ENCODE assay signal across 31 cellular contexts in the genomic region with DNA sequence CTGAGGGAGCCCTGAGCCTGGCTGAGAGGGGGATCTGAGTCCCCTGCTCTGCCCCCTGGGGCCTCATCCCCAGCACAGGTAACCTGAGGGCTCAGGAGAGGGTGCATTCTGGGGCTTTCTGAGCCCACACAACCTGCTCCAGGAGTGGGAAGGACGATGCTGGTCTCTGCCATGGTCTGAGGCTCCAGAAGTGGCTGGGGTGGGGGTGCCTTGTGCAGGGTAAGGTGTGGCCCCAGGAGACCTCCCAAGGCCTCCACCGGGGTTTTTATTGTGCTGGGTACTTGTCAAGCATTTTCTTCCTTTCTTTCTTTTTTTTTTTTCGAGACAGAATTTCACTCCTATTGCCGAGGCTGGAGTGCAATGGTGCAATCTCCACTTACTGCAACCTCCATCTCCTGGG. TPM values are rescaled to one million over a fixed set of nuclear protein-coding genes. Genes with fewer than 3 reads are reported as not detected.
DNase-seq lines count a peak whose midpoint lies in the region; ATAC-seq, FAIRE-seq and TF ChIP-seq lines count a peak whose summit lies in the region.
"Had no signal": no experiment of that assay in that cellular context is flagged by ENCODE, and none has a peak within 500 bp of the region (broad histone marks: within the 10 kb centered on the region; RNA-seq: fewer than 3 reads in every experiment).

No MANE protein-coding gene starts in this region.

- peaks cover 18% of the 10 kb centered on the region for H3K4me1 Mint-ChIP-seq in activated T-cell treated with anti-CD3 and anti-CD28 coated beads, Interleukin-2, amount 50 U/mL, for 24 hours (ENCODE audit: low read depth)

- 20% methylated on average over 3 of the region's 4 CpGs for WGBS in K562 (ENCODE audit: insufficient coverage, low coverage, missing lambda C conversion rate)
- 28 to 40% methylated on average over 4 of the region's 4 CpGs for WGBS in pancreas, 2 donors

- in situ Hi-C loops in K562 (cut with MboI), result loop anchor here (25.0 kb wide), 1 partner anchor 1968 kb away; the partner anchor contains the start of genes MON1B and SYCE1L

- TF ChIP-seq CTCF in HEK293 (tag by site-specific recombination; IDR thresholded peaks at IDR 0.05) (no peak), K562 (IDR thresholded peaks at IDR 0.05 in 2 of 3, conservative IDR thresholded peaks at IDR 0.05 in 1 of 3; ENCODE audit: insufficient read depth in 2 of 3, low read depth in 1 of 3, low read length in 3 of 3) (no peak), pancreas (IDR thresholded peaks at IDR 0.05) (no peak)

- CTCF ChIA-PET in HEK293 (lab: Yijun Ruan, JAX), result interaction anchor here (0.7 to 2.0 kb wide), 2 partner anchors 20 to 28 kb away, joined by 3 to 10 read pairs; no protein-coding TSS in a partner anchor
- CTCF ChIA-PET in K562 (lab: Yijun Ruan, JAX; ENCODE audit: low intra/inter-chr PET ratio), result no interaction called here

- no peak overlapping the region for H3K27ac Mint-ChIP-seq in activated T-cell treated with anti-CD3 and anti-CD28 coated beads, Interleukin-2, amount 50 U/mL, for 24 hours
- H3K27ac Mint-ChIP-seq: mesothelial cell of epicardium had no signal

- no peaks in the 10 kb centered on the region for H3K9me1 ChIP-seq in K562 (ENCODE audit: control insufficient read depth, insufficient read depth, low read length)

- no TSS peak for BruUV-seq in K562 (replicated peaks; lab: Mats Ljungman, UMichigan)

- H3K9me3 ChIP-seq in HEK293 (ENCODE audit: control insufficient read depth, insufficient read depth, low read depth, low read length), result no peaks in the 10 kb centered on the region
- H3K9me3 ChIP-seq in K562 (replicated peaks; ENCODE audit: control insufficient read depth, insufficient read depth, low read depth, low read length), result no peaks in the 10 kb centered on the region
- no peaks in the 10 kb centered on the region for H3K9me3 ChIP-seq in pancreas
- H3K9me3 ChIP-seq: A549, breast epithelium, Caco-2, colonic mucosa, left lung, stomach, tibial nerve had no signal

- TF ChIP-seq RAD21 in K562 (CRISPR knock-in tag; conservative IDR thresholded peaks at IDR 0.05 in 1 of 2, IDR thresholded peaks at IDR 0.05 in 1 of 2), result no peak

- H3K4me3 ChIP-seq in HEK293 (ENCODE audit: low read depth, low read length) (no peak overlapping the region), K562 (no peak overlapping the region), pancreas (peak overlapping the region; percentile 11 to 60 (median 46))
- H3K4me3 ChIP-seq: A549, breast epithelium, colonic mucosa, left lung, stomach, tibial nerve had no signal

- no peaks in the 10 kb centered on the region for H3K27me3 Mint-ChIP-seq in activated T-cell treated with anti-CD3 and anti-CD28 coated beads, Interleukin-2, amount 50 U/mL, for 24 hours
- H3K27me3 Mint-ChIP-seq: natural killer cell treated with Interleukin-12 subunit alpha and Interleukin-12 subunit beta and Interleukin-15 and Interleukin-18, amount 100 ng/mL, for 72 hours; T-cell had no signal

- H3K27me3 ChIP-seq in K562 (ENCODE audit: control insufficient read depth in 2 of 2, insufficient read depth in 2 of 2, low read length in 2 of 2) (peaks cover 2 to 5% of the 10 kb centered on the region in 2 experiments; a peak in 3 of 5 replicates), pancreas (no peaks in the 10 kb centered on the region)
- H3K27me3 ChIP-seq: breast epithelium, colonic mucosa, left lung had no signal

- no peaks in the 10 kb centered on the region for H4K20me1 ChIP-seq in K562 (replicated peaks; ENCODE audit: control insufficient read depth, insufficient read depth, low read length)

- TF ChIP-seq EP300 in K562 (IDR thresholded peaks at IDR 0.05; ENCODE audit: low read length), result no peak

- no peak overlapping the region for H3K4me2 ChIP-seq in K562 (ENCODE audit: insufficient read depth, low read length)
- H3K4me2 ChIP-seq: A549 had no signal

- no peaks in the 10 kb centered on the region for H3K79me2 ChIP-seq in K562 (ENCODE audit: control insufficient read depth, insufficient read depth, low read length)

- no peak for FAIRE-seq in K562 (lab: Jason Lieb, UNC)
- FAIRE-seq in pancreas (lab: Jason Lieb, UNC), result no peak
- FAIRE-seq: A549, HTR-8/SVneo had no signal

- DNase-seq in activated T-cell treated with anti-CD3 and anti-CD28 coated beads, Interleukin-2, amount 50 U/mL, for 24 hours, result no peak
- DNase-seq in activated T-cell treated with anti-CD3 and anti-CD28 coated beads for 4 hours, result no peak
- DNase-seq in K562 (ENCODE audit: extremely low read depth in 1 of 4, low spot score in 3 of 4), result no peak
- DNase-seq in pancreas, result no peak
- DNase-seq in posterior vena cava (ENCODE audit: low spot score), result no peak
- DNase-seq in DMS114 treated with DMSO at 0.1 percent for 48 hours (lab: John Stamatoyannopoulos, UW; ENCODE audit: unreplicated experiment), result no peak
- DNase-seq in NCI-H128 (lab: John Stamatoyannopoulos, UW; ENCODE audit: unreplicated experiment), result no peak
- DNase-seq: activated CD8-positive, alpha-beta memory T cell treated with anti-CD3 and anti-CD28 coated beads, Interleukin-2, amount 50 U/mL, for 4 hours; activated effector memory CD4-positive, alpha-beta T cell treated with anti-CD3 and anti-CD28 coated beads, Interleukin-2, amount 50 U/mL, for 16 hours; Caco-2; colonic mucosa; foreskin keratinocyte; GOT3; left lung; NCI-H1694; NCI-H2171; NCI-H510A treated with DMSO at 0.1 percent for 48 hours; NK-92 treated with Interleukin-12 subunit alpha and Interleukin-12 subunit beta, amount 100 ng/mL, for 24 hours; stomach; T-cell had no signal

- no peak overlapping the region for H3K9ac ChIP-seq in K562 (ENCODE audit: insufficient read depth in 1 of 2, low read depth in 2 of 2, low read length in 2 of 2)

- H3K36me3 ChIP-seq in HEK293 (ENCODE audit: control insufficient read depth in 2 of 2, insufficient read depth in 1 of 2, low read length in 2 of 2) (no peaks in the 10 kb centered on the region), K562 (ENCODE audit: control insufficient read depth, insufficient read depth, low read length) (no peaks in the 10 kb centered on the region), pancreas (peaks cover 0 to 4% (median 0%) of the 10 kb centered on the region in 3 donors)
- H3K36me3 ChIP-seq: breast epithelium, colonic mucosa, left lung, stomach, tibial nerve had no signal

- peak; percentile 20 for ATAC-seq in K562
- ATAC-seq in pancreas, result peak; percentile 0 to 13 (median 2)
- ATAC-seq: esophagus mucosa, foreskin keratinocyte, left lung, Panc1 had no signal

- H3K4me1 ChIP-seq in HEK293 (ENCODE audit: control insufficient read depth, insufficient read depth, low read length) (no peaks in the 10 kb centered on the region), K562 (replicated peaks in 1 of 2; ENCODE audit: control insufficient read depth in 2 of 2, insufficient read depth in 2 of 2, low read length in 2 of 2) (peaks cover 0 to 11% of the 10 kb centered on the region in 2 experiments; a peak in 1 of 5 replicates), pancreas (peaks cover 4 to 11% (median 11%) of the 10 kb centered on the region in 3 donors)
- H3K4me1 ChIP-seq: A549, breast epithelium, colonic mucosa, foreskin keratinocyte had no signal

- H3K4me3 Mint-ChIP-seq in activated T-cell treated with anti-CD3 and anti-CD28 coated beads, Interleukin-2, amount 50 U/mL, for 24 hours, result peak overlapping the region; percentile 62
- H3K4me3 Mint-ChIP-seq: mesothelial cell of epicardium had no signal

- H2AFZ ChIP-seq in K562 (ENCODE audit: low read depth, low read length), result no peak overlapping the region

- intact Hi-C loops in K562 (cut with micrococcal nuclease), result no loop called here
- intact Hi-C loops in pancreas (cut with DNase I), result no loop called here
- intact Hi-C loops in posterior vena cava (cut with DNase I), result no loop called here

- H3K9me3 Mint-ChIP-seq in activated T-cell treated with anti-CD3 and anti-CD28 coated beads, Interleukin-2, amount 50 U/mL, for 24 hours, result no peaks in the 10 kb centered on the region
- H3K9me3 Mint-ChIP-seq: immature natural killer cell; mesothelial cell of epicardium; natural killer cell treated with Interleukin-12 subunit alpha and Interleukin-12 subunit beta and Interleukin-15 and Interleukin-18, amount 100 ng/mL, for 72 hours; T-cell had no signal

- no peaks in the 10 kb centered on the region for H3K36me3 Mint-ChIP-seq in activated T-cell treated with anti-CD3 and anti-CD28 coated beads, Interleukin-2, amount 50 U/mL, for 24 hours (ENCODE audit: low read depth)
- H3K36me3 Mint-ChIP-seq: immature natural killer cell; mesothelial cell of epicardium; natural killer cell treated with Interleukin-12 subunit alpha and Interleukin-12 subunit beta and Interleukin-15 and Interleukin-18, amount 100 ng/mL, for 72 hours; T-cell had no signal

- H3K27ac ChIP-seq in HEK293 (ENCODE audit: extremely low read depth, low read depth, low read length) (no peak overlapping the region), K562 (ENCODE audit: extremely low read depth, low read depth, low read length) (no peak overlapping the region), pancreas (peak overlapping the region; percentile 86 to 98 (median 91))
- H3K27ac ChIP-seq: A549, breast epithelium, colonic mucosa, foreskin keratinocyte, left lung, stomach, tibial nerve had no signal

- POLR2A ChIA-PET in HEK293 (lab: Yijun Ruan, JAX) (no interaction called here), K562 (lab: Yijun Ruan, JAX) (no interaction called here)

- no peak for TF ChIP-seq POLR2A in K562 (conservative IDR thresholded peaks at IDR 0.05)

RNA-seq across cellular contexts. Expression of gene CTRB1, which starts 0.3 kb away (rescaled TPM):
- not detected in 2 replicates for total RNA-seq in K562 (2011; cell fraction: chromatin; rRNA removed; ENCODE audit: low replicate concordance)
- not detected in 2 replicates for total RNA-seq in K562 (2011; cell fraction: nucleolus; rRNA removed)
- not detected in 2 replicates for total RNA-seq in K562 (2011; cell fraction: nucleoplasm; rRNA removed)
- not detected in 2 replicates for total RNA-seq in K562 (2014; rRNA removed)
- not detected in 2 replicates for total RNA-seq in K562 (2014; rRNA removed; fragmentation: Illumina TruSeq; extraction: Trizol)
- total RNA-seq in K562 (2015; rRNA removed; fragmentation: Illumina TruSeq; extraction: Trizol), result not detected in 2 replicates
- 2.3 and 5.3 TPM in 2 replicates for total RNA-seq in K562 (2021)
- polyA plus RNA-seq in K562 (2011; rRNA removed), result not detected in 2 replicates
- polyA plus RNA-seq in K562 (2011; cell fraction: cytosol; rRNA removed), result not detected in 2 replicates
- polyA plus RNA-seq in K562 (2011; cell fraction: nucleus; rRNA removed), result not detected in 2 replicates
- polyA plus RNA-seq in K562 (2012), result not detected in 2 replicates
- polyA plus RNA-seq in K562 (2014; fragmentation: Illumina TruSeq; extraction: Trizol), result not detected in 2 replicates
- not detected for polyA plus RNA-seq in K562 (2014; fragmentation: Nextera tagmentation; extraction: Ambion mirVana)
- polyA plus RNA-seq in K562 (2014; rRNA removed), result not detected in 2 replicates
- not detected in 2 replicates for polyA minus RNA-seq in K562 (2011; rRNA and poly(A)+ RNA removed)
- not detected in 2 replicates for polyA minus RNA-seq in K562 (2011; cell fraction: cytosol; rRNA and poly(A)+ RNA removed)
- not detected in 2 replicates for polyA minus RNA-seq in K562 (2011; cell fraction: nucleus; rRNA and poly(A)+ RNA removed)
- over 10,000 TPM; 14,339 to 37,242 (median 26,937) TPM for total RNA-seq in pancreas
- polyA plus RNA-seq in pancreas, result over 10,000 TPM; 23,150 to 29,718 TPM
- total RNA-seq in posterior vena cava, result 1 to 10 TPM in 1 of 2 donors, not detected in 1; 4.0 TPM
- total RNA-seq: breast epithelium; Caco-2; foreskin keratinocyte; left lung; LHCN-M2; mesothelial cell of epicardium; natural killer cell treated with Interleukin-12 subunit alpha and Interleukin-12 subunit beta and Interleukin-15 and Interleukin-18, amount 100 ng/mL, for 72 hours; stomach had no signal
- polyA plus RNA-seq: A549, foreskin keratinocyte, immature natural killer cell had no signal

RNA-seq across cellular contexts. Expression of gene CTRB2, which starts 12.1 kb away (rescaled TPM):
- not detected in 2 replicates for total RNA-seq in K562 (2011; cell fraction: chromatin; rRNA removed; ENCODE audit: low replicate concordance)
- total RNA-seq in K562 (2011; cell fraction: nucleolus; rRNA removed), result not detected in 2 replicates
- total RNA-seq in K562 (2011; cell fraction: nucleoplasm; rRNA removed), result not detected in 2 replicates
- not detected in 2 replicates for total RNA-seq in K562 (2014; rRNA removed)
- not detected in 2 replicates for total RNA-seq in K562 (2014; rRNA removed; fragmentation: Illumina TruSeq; extraction: Trizol)
- total RNA-seq in K562 (2015; rRNA removed; fragmentation: Illumina TruSeq; extraction: Trizol), result not detected in 2 replicates
- total RNA-seq in K562 (2021), result 5.1 and 7.3 TPM in 2 replicates
- not detected in 2 replicates for polyA plus RNA-seq in K562 (2011; rRNA removed)
- not detected in 2 replicates for polyA plus RNA-seq in K562 (2011; cell fraction: cytosol; rRNA removed)
- polyA plus RNA-seq in K562 (2011; cell fraction: nucleus; rRNA removed), result not detected in 2 replicates
- polyA plus RNA-seq in K562 (2012), result not detected in 2 replicates
- not detected in 2 replicates for polyA plus RNA-seq in K562 (2014; fragmentation: Illumina TruSeq; extraction: Trizol)
- polyA plus RNA-seq in K562 (2014; fragmentation: Nextera tagmentation; extraction: Ambion mirVana), result not detected
- not detected in 2 replicates for polyA plus RNA-seq in K562 (2014; rRNA removed)
- not detected in 2 replicates for polyA minus RNA-seq in K562 (2011; rRNA and poly(A)+ RNA removed)
- not detected in 2 replicates for polyA minus RNA-seq in K562 (2011; cell fraction: cytosol; rRNA and poly(A)+ RNA removed)
- polyA minus RNA-seq in K562 (2011; cell fraction: nucleus; rRNA and poly(A)+ RNA removed), result not detected in 2 replicates
- total RNA-seq in pancreas, result over 10,000 TPM; 36,685 to 57,899 (median 39,778) TPM
- polyA plus RNA-seq in pancreas, result over 10,000 TPM; 20,002 to 30,463 TPM
- 1 to 10 TPM in 1 of 2 donors, under 1 TPM in 1; 0.79 to 9.1 TPM for total RNA-seq in posterior vena cava
- total RNA-seq: breast epithelium; Caco-2; esophagus mucosa; foreskin keratinocyte; left lung; LHCN-M2; mesothelial cell of epicardium; natural killer cell treated with Interleukin-12 subunit alpha and Interleukin-12 subunit beta and Interleukin-15 and Interleukin-18, amount 100 ng/mL, for 72 hours; stomach had no signal
- polyA plus RNA-seq: A549, foreskin keratinocyte, immature natural killer cell had no signal

RNA-seq across cellular contexts. Expression of gene BCAR1, which starts 32.3 kb away (rescaled TPM):
- 30.5 and 82.5 TPM in 2 replicates for total RNA-seq in K562 (2011; cell fraction: chromatin; rRNA removed; ENCODE audit: low replicate concordance)
- total RNA-seq in K562 (2011; cell fraction: nucleolus; rRNA removed), result 37.8 and 38.7 TPM in 2 replicates
- 29.8 and 32.0 TPM in 2 replicates for total RNA-seq in K562 (2011; cell fraction: nucleoplasm; rRNA removed)
- total RNA-seq in K562 (2014; rRNA removed) (14.1 and 16.0 TPM in 2 replicates), K562 (2014; rRNA removed; fragmentation: Illumina TruSeq; extraction: Trizol) (1.1 and 1.7 TPM in 2 replicates), K562 (2015; rRNA removed; fragmentation: Illumina TruSeq; extraction: Trizol) (7.2 and 8.8 TPM in 2 replicates), K562 (2021) (25.6 and 26.3 TPM in 2 replicates), pancreas (10 to 100 TPM; 30.1 to 56.9 (median 40.4) TPM), posterior vena cava (100 to 1,000 TPM in 1 of 2 donors, 10 to 100 TPM in 1; 48.7 to 104 TPM)
- polyA plus RNA-seq in K562 (2011; rRNA removed) (3.6 and 6.0 TPM in 2 replicates), K562 (2014; fragmentation: Illumina TruSeq; extraction: Trizol) (3.4 and 11.4 TPM in 2 replicates), K562 (2014; fragmentation: Nextera tagmentation; extraction: Ambion mirVana) (under 1 TPM; 0.10 to 0.13 TPM), K562 (2014; rRNA removed) (9.8 and 10.5 TPM in 2 replicates), pancreas (10 to 100 TPM; 60.1 to 66.7 TPM)
- polyA plus RNA-seq in K562 (2011; cell fraction: cytosol; rRNA removed), result 3.6 and 13.5 TPM in 2 replicates
- polyA plus RNA-seq in K562 (2011; cell fraction: nucleus; rRNA removed), result 21.5 and 40.4 TPM in 2 replicates
- 14.6 and 20.3 TPM in 2 replicates for polyA plus RNA-seq in K562 (2012)
- 5.7 and 5.9 TPM in 2 replicates for polyA minus RNA-seq in K562 (2011; rRNA and poly(A)+ RNA removed)
- polyA minus RNA-seq in K562 (2011; cell fraction: cytosol; rRNA and poly(A)+ RNA removed), result 6.9 and 14.9 TPM in 2 replicates
- polyA minus RNA-seq in K562 (2011; cell fraction: nucleus; rRNA and poly(A)+ RNA removed), result 16.6 and 18.6 TPM in 2 replicates
- total RNA-seq: natural killer cell treated with Interleukin-12 subunit alpha and Interleukin-12 subunit beta and Interleukin-15 and Interleukin-18, amount 100 ng/mL, for 72 hours had no signal
- polyA plus RNA-seq: immature natural killer cell had no signal

Comparison
In these comparisons a context has a peak if more than half of its experiments do, and no peak if none do; other contexts are left out.
1. H3K27ac ChIP-seq: peak in pancreas (4 of 4); none in HEK293 (single experiment) and K562 (single experiment).
2. H3K4me3 ChIP-seq: peak in pancreas (4 of 4); none in HEK293 (single experiment) and K562 (single experiment).
3. RNA of gene CTRB1, which starts 0.3 kb away (total RNA-seq): 14,339 to 37,242 TPM in pancreas; 4.0 TPM in posterior vena cava and 2.3 to 5.3 TPM in K562; every median in the first group is over 1,000 times any median in the second.
4. RNA of gene CTRB2, which starts 12.1 kb away (total RNA-seq): 36,685 to 57,899 TPM in pancreas; 0.79 to 9.1 TPM in posterior vena cava and 5.1 to 7.3 TPM in K562; every median in the first group is over 1,000 times any median in the second.